9 cellular contexts compared by ENCODE assay signal in the genomic region with DNA sequence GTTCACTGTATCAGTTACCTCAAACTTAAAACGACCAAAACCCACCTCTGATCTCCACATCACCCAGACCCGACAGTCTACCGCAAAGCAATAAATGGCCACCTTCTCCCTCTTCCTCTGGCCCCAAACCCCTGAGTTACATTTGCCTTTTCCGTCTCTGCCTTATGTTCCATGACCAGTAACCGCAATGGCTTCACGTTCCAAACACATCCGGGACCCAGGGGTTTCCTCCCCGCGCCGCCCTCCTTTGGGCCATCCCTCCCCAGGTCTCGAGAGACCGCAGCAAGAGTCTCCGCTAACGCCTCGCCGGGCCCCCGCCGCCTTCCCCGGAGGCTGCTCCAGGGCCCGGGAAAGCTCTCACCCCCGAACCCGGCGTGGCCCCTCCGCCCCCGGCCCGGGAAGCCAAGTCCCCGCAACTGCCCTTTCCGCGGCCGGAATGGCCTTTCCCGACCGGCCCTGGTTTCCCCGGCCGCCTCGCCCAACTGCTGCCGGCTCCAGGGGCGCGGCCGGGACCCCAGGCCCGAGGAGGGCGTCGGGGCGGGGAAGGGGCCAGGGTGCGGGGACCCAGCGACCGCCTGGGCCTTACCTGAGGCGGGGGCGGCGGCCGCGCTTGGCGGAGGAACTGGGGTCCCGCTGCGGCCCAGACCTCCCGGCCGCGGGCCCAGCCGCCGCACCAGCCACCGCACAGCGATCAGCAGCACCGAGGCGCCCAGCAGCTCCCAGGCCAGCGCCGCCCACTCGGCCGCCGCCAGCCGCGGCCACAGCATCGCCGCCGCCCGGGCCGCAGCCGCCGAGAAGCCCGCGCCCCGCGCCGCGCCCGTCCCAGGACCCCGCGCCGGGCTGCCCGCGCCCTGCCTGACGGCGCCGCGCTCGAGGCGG. TPM values are rescaled to one million over a fixed set of nuclear protein-coding genes. Genes with fewer than 3 reads are reported as not detected.
A peak's percentile ranks its signal among the peaks of the same experiment; 100 is the strongest.
DNase-seq lines count a peak whose midpoint lies in the region; ATAC-seq, FAIRE-seq and TF ChIP-seq lines count a peak whose summit lies in the region.
"Had no signal": no experiment of that assay in that cellular context is flagged by ENCODE, and none has a peak within 500 bp of the region (broad histone marks: within the 10 kb centered on the region; RNA-seq: fewer than 3 reads in every experiment).

ANKLE2 (minus strand) TSS at position 801 of the 879 bp plus-strand sequence; CDS start at position 767, 34 bp downstream.

- ATAC-seq in GM19324 (IDR thresholded peaks at IDR 0.05; ENCODE audit: low FRiP score, unreplicated experiment) (peak; percentile 48), HG03442 (IDR thresholded peaks at IDR 0.05; ENCODE audit: unreplicated experiment) (peak; percentile 32), pancreas (peak; percentile 31 to 64 (median 46))

- H3K9me3 Mint-ChIP-seq in CD14-positive monocyte = peaks cover 0 to 1% (median 0%) of the 10 kb centered on the region in 7 donors
- H3K9me3 Mint-ChIP-seq in activated naive CD4-positive, alpha-beta T cell treated with anti-CD3 and anti-CD28 coated beads for 36 hours = no peaks in the 10 kb centered on the region

- H3K4me1 ChIP-seq in SJCRH30 (no peaks in the 10 kb centered on the region), pancreas (peaks cover 0 to 12% (median 0%) of the 10 kb centered on the region in 3 donors), thyroid gland (peaks cover 16 to 19% of the 10 kb centered on the region in 2 donors)

- H3K36me3 ChIP-seq in SJCRH30 (peaks cover 35% of the 10 kb centered on the region), pancreas (no peaks in the 10 kb centered on the region), thyroid gland (no peaks in the 10 kb centered on the region)

- intact Hi-C loops in CD14-positive monocyte (cut with micrococcal nuclease) (loop anchor here (5.0 to 10.0 kb wide), 3 partner anchors 49 to 124 kb away; partner anchors contain the start of genes CHFR (in 1 of the 2), GOLGA3 (in 1 of the 2) and PGAM5 (in 1 of the 2)), pancreas (cut with DNase I) (no loop called here), thyroid gland (cut with DNase I) (loop anchor here (10.0 kb wide), 1 partner anchor 144 kb away; no protein-coding TSS in a partner anchor)
- intact Hi-C loops in activated naive CD4-positive, alpha-beta T cell treated with anti-CD3 and anti-CD28 coated beads for 36 hours (cut with micrococcal nuclease) = loop anchor here (1.0 to 5.0 kb wide), 6 partner anchors 68 to 1889 kb away; partner anchors contain the start of genes CHFR, GOLGA3, RAN and ZNF605

- no peak for DNase-seq in CD14-positive monocyte (ENCODE audit: low spot score)
- peak; percentile 64 for DNase-seq in SJCRH30
- DNase-seq in activated naive CD4-positive, alpha-beta T cell treated with anti-CD3 and anti-CD28 coated beads for 36 hours = peak; percentile 84
- peak; percentile 71 for DNase-seq in germinal center (ENCODE audit: low spot score)
- peak in 5 of 6 donors; percentile 44 to 83 (median 61) for DNase-seq in pancreas
- peak; percentile 50 to 59 for DNase-seq in thyroid gland

- H3K9me3 ChIP-seq in SJCRH30 (replicated peaks) (peaks cover 2% of the 10 kb centered on the region; the same call in 1 of the 2 replicates), pancreas (no peaks in the 10 kb centered on the region), thyroid gland (no peaks in the 10 kb centered on the region)

- H3K27me3 ChIP-seq in SJCRH30 (no peaks in the 10 kb centered on the region), pancreas (no peaks in the 10 kb centered on the region), thyroid gland (no peaks in the 10 kb centered on the region)

- TF ChIP-seq POLR2A in thyroid gland (IDR thresholded peaks at IDR 0.05) = no peak

- TF ChIP-seq CTCF in CD14-positive monocyte (IDR thresholded peaks at IDR 0.05) = no peak
- TF ChIP-seq CTCF in pancreas (IDR thresholded peaks at IDR 0.05) = no peak
- TF ChIP-seq CTCF in thyroid gland (IDR thresholded peaks at IDR 0.05) = no peak

- peak within 1 kb of the TSS; percentile 84 to 97 for H3K4me3 Mint-ChIP-seq in CD14-positive monocyte
- H3K4me3 Mint-ChIP-seq in activated naive CD4-positive, alpha-beta T cell treated with anti-CD3 and anti-CD28 coated beads for 36 hours = peak within 1 kb of the TSS; percentile 98

- H3K4me3 ChIP-seq in SJCRH30 (peak within 1 kb of the TSS; percentile 95), pancreas (peak within 1 kb of the TSS; percentile 89 to 97 (median 92)), thyroid gland (replicated peaks in 1 of 3) (peak within 1 kb of the TSS; percentile 88 to 93 (median 90))

- no peak for FAIRE-seq in pancreas (lab: Jason Lieb, UNC)
- FAIRE-seq: colon had no signal

- 1 to 2% methylated on average over 36 to 95 of the region's 95 CpGs for WGBS in pancreas, 2 donors
- WGBS in thyroid gland, 2 donors = 0 to 1% methylated on average over 19 to 23 of the region's 95 CpGs

- CTCF ChIA-PET in activated naive CD4-positive, alpha-beta T cell treated with anti-CD3 and anti-CD28 coated beads for 36 hours (lab: Charles Lee) = interaction anchor here (0.7 kb wide), 1 partner anchor 10 kb away, joined by 3 read pairs; no protein-coding TSS in a partner anchor

- peaks cover 0 to 2% (median 0%) of the 10 kb centered on the region in 3 donors for H3K27me3 Mint-ChIP-seq in CD14-positive monocyte (ENCODE audit: low read depth in 3 of 3)
- no peaks in the 10 kb centered on the region for H3K27me3 Mint-ChIP-seq in activated naive CD4-positive, alpha-beta T cell treated with anti-CD3 and anti-CD28 coated beads for 36 hours (ENCODE audit: low read depth)

- peaks cover 9 to 26% of the 10 kb centered on the region in 2 donors for H3K36me3 Mint-ChIP-seq in CD14-positive monocyte
- H3K36me3 Mint-ChIP-seq in activated naive CD4-positive, alpha-beta T cell treated with anti-CD3 and anti-CD28 coated beads for 36 hours (ENCODE audit: low read depth) = peaks cover 19% of the 10 kb centered on the region

- peak within 1 kb of the TSS; percentile 87 for H3K27ac ChIP-seq in SJCRH30
- peak within 1 kb of the TSS; percentile 76 to 93 (median 86) for H3K27ac ChIP-seq in pancreas
- H3K27ac ChIP-seq in thyroid gland = peak within 1 kb of the TSS; percentile 78 to 98 (median 95)

- peak within 1 kb of the TSS; percentile 92 to 97 (median 94) for H3K27ac Mint-ChIP-seq in CD14-positive monocyte
- H3K27ac Mint-ChIP-seq in activated naive CD4-positive, alpha-beta T cell treated with anti-CD3 and anti-CD28 coated beads for 36 hours = peak within 1 kb of the TSS; percentile 99

- peaks cover 30% of the 10 kb centered on the region for H3K4me1 Mint-ChIP-seq in CD14-positive monocyte
- H3K4me1 Mint-ChIP-seq in activated naive CD4-positive, alpha-beta T cell treated with anti-CD3 and anti-CD28 coated beads for 36 hours (ENCODE audit: low read depth) = peaks cover 38% of the 10 kb centered on the region

RNA-seq across cellular contexts. Expression of gene ANKLE2, which starts in this region (rescaled TPM):
- polyA plus RNA-seq in CD14-positive monocyte = 10 to 100 TPM; 10.1 to 15.0 TPM
- 58.8 and 59.1 TPM in 2 replicates for total RNA-seq in SJCRH30 (2014; rRNA removed; shearing (Covaris generic))
- total RNA-seq in activated naive CD4-positive, alpha-beta T cell treated with anti-CD3 and anti-CD28 coated beads for 36 hours = 100 to 1,000 TPM; 102 to 106 TPM
- total RNA-seq in pancreas = 10 to 100 TPM; 20.0 to 31.2 (median 22.8) TPM
- polyA plus RNA-seq in pancreas = 10 to 100 TPM; 22.8 to 39.6 TPM
- total RNA-seq in thyroid gland = 10 to 100 TPM; 50.7 to 70.7 (median 55.3) TPM

Comparison
In these comparisons a context has a peak if more than half of its experiments do, and no peak if none do; other contexts are left out.
1. intact Hi-C loops: an anchor here in CD14-positive monocyte (5.0 to 10.0 kb wide), activated naive CD4-positive, alpha-beta T cell treated with anti-CD3 and anti-CD28 coated beads for 36 hours (1.0 to 5.0 kb wide) and thyroid gland (10.0 kb wide); none called in pancreas.